9 cellular contexts compared by ENCODE assay signal in the genomic region with DNA sequence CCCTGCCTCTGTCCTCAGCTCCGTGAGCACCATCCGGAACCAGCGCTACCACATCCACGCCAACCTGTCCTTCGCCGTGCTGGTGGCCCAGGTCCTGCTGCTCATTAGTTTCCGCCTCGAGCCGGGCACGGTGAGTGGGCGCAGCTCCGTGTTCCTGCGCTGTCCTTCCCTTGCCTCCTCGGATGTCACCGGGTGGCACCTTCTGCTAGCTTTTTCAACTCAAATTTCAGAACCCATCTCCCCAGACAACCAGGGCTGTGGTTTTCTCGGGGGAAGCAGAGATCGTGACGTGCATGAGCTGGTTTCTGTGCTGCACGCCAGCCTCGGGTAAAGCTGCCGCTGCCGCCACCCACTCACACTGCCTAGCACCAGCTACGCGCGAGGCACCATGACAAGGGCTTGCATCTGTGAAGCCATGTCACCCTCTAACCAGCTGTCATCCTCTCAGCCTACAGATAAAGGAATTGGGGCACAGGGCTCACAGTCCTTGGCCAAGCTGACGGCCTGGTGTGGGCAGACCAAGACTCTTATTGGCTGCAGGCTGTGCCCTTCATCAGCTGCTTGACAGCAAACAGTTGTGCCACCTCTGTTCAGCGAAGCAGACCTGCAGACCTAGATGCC.
DNase-seq lines count a peak whose midpoint lies in the region; ATAC-seq and TF ChIP-seq lines count a peak whose summit lies in the region.
"Had no signal": no experiment of that assay in that cellular context is flagged by ENCODE, and none has a peak within 500 bp of the region (broad histone marks: within the 10 kb centered on the region; RNA-seq: fewer than 3 reads in every experiment).

No MANE protein-coding gene starts in this region.

- H3K27ac ChIP-seq in dorsolateral prefrontal cortex = peak overlapping the region in 54 of 59 donors; percentile 4 to 90 (median 68)

- intact Hi-C loops in dorsolateral prefrontal cortex (cut with DNase I) = loop anchor here in 1 of 2 donors (2.0 to 10.0 kb wide), 4 partner anchors 191 to 841 kb away; a partner anchor contains a TSS

- peak; percentile 72 to 78 for DNase-seq in activated CD4-positive, alpha-beta T cell treated with anti-CD3 and anti-CD28 coated beads, Interleukin-2, amount 50 U/mL, for 48 hours
- peak in 9 of 10 donors; percentile 39 to 86 (median 73) for DNase-seq in dorsolateral prefrontal cortex
- peak; percentile 22 to 31 (median 22) for DNase-seq in stimulated activated CD4-positive, alpha-beta T cell treated with anti-CD3 and anti-CD28 coated beads, TNF-alpha, amount 100 ng/mL, for 4 hours (ENCODE audit: low read depth in 3 of 3)
- no peak for DNase-seq in NCI-H510A treated with DMSO at 0.1 percent for 48 hours (lab: John Stamatoyannopoulos, UW)
- no peak for DNase-seq in medulla oblongata (ENCODE audit: extremely low spot score)
- DNase-seq: SIG-M5 had no signal

- peaks cover 0 to 3% (median 0%) of the 10 kb centered on the region in 45 donors for H3K27me3 ChIP-seq in dorsolateral prefrontal cortex

- no peak for TF ChIP-seq CTCF in dorsolateral prefrontal cortex (IDR thresholded peaks at IDR 0.05 in 54 of 56, conservative IDR thresholded peaks at IDR 0.05 in 2 of 56; ENCODE audit: low read depth in 1 of 56, partially characterized antibody in 56 of 56)

- peak; percentile 42 for ATAC-seq in GM18511 (IDR thresholded peaks at IDR 0.05; ENCODE audit: unreplicated experiment)
- ATAC-seq in GM21529 (IDR thresholded peaks at IDR 0.05; ENCODE audit: unreplicated experiment) = no peak
- ATAC-seq in GM19397 (IDR thresholded peaks at IDR 0.05; ENCODE audit: unreplicated experiment) = no peak

- H3K4me3 ChIP-seq in dorsolateral prefrontal cortex = no peak overlapping the region

Comparison
In these comparisons a context has a peak if more than half of its experiments do, and no peak if none do; other contexts are left out.
1. DNase-seq: peak in activated CD4-positive, alpha-beta T cell treated with anti-CD3 and anti-CD28 coated beads, Interleukin-2, amount 50 U/mL, for 48 hours (2 of 2), dorsolateral prefrontal cortex (9 of 10) and stimulated activated CD4-positive, alpha-beta T cell treated with anti-CD3 and anti-CD28 coated beads, TNF-alpha, amount 100 ng/mL, for 4 hours (3 of 3); none in NCI-H510A treated with DMSO at 0.1 percent for 48 hours (single experiment) and medulla oblongata (single experiment).